ENCODE assay signal across 8 cellular contexts in the genomic region with DNA sequence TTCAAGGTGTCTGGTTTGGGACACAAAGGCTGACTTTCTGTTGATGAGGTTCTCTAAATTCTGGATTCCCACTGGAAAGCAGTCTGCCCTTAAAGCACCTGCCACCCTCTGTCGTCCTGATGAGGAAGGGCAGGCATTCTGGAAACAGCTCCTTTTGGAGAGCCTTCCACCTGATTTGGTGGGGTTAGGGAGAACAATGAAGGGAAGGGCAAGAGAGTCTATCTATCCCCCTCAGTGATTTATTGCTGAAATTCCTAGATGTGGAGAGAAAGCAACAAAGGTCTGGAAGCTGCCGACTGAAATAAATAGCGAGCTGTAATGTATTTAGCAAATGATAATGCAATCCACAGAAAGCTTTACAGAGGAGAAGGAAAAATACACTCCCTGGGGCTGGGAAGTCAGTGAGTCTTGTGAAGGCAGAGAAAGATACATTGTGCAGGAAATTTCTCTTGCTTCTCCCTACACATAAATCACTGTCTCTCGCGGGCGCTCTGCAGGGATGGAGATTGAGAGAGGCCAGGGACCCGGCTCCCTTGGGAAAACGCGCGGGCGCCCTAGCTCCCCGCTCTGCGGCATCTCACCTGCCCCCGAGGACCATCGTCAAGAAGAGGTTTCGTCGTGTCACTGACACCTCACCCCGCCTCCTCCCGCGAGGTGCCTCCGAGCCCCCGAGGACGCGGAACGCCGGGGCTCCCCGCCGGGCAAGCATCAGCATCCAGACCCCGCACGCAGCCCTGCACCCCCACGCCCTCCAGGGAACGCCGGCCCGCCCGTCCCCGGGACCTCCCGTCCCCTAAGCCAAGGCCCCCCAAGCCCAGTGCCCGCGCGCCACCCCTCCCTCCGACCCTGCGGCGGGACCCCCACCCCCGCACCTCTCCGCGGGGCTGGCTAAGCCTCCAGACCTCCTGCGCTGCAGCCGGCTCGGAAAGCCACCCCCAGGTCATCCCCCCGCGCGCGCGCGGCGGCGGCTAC. TPM values are rescaled to one million over a fixed set of nuclear protein-coding genes. Genes with fewer than 3 reads are reported as not detected.
DNase-seq lines count a peak whose midpoint lies in the region; ATAC-seq, FAIRE-seq and TF ChIP-seq lines count a peak whose summit lies in the region.

No MANE protein-coding gene starts in this region.

- peaks cover 0 to 2% of the 10 kb centered on the region in 2 experiments for H4K20me1 ChIP-seq in H1 (replicated peaks in 1 of 2; ENCODE audit: control insufficient read depth in 1 of 2, insufficient read depth in 2 of 2, low read length in 2 of 2)

- CTCF ChIA-PET in H1 (lab: Charles Lee; ENCODE audit: partially characterized antibody), result interaction anchor here (0.5 to 4.1 kb wide), 45 partner anchors 8 to 552 kb away, joined by 3 to 32 read pairs (median 5); partner anchors contain the start of genes PUS3 and VSIG10L2

- peak; percentile 60 for TF ChIP-seq CTCF in AG10803 (conservative IDR thresholded peaks at IDR 0.05; ENCODE audit: low read length)
- TF ChIP-seq CTCF in WERI-Rb-1 (IDR thresholded peaks at IDR 0.05; ENCODE audit: low read depth, low read length), result peak; percentile 70
- peak; percentile 66 to 75 (median 69) for TF ChIP-seq CTCF in H1 (IDR thresholded peaks at IDR 0.05; ENCODE audit: control extremely low read depth in 1 of 3, insufficient read depth in 1 of 3, low read depth in 1 of 3, low read length in 3 of 3)

- no peaks in the 10 kb centered on the region for H3K9me3 Mint-ChIP-seq in stimulated activated naive CD8-positive, alpha-beta T cell treated with anti-CD3 and anti-CD28 coated beads, Interleukin-15, amount 100 ng/mL, for 72 hours

- no peak overlapping the region for H4K5ac ChIP-seq in H1 (ENCODE audit: insufficient read length, low read depth, low read length)

- H2BK20ac ChIP-seq in H1 (ENCODE audit: low read length), result no peak overlapping the region

- no peak for TF ChIP-seq POLR2A in H1 (IDR thresholded peaks at IDR 0.05; ENCODE audit: control extremely low read depth in 1 of 2, low read depth in 2 of 2, low read length in 2 of 2)

- H3K4me1 ChIP-seq in H1 (replicated peaks in 1 of 4; ENCODE audit: control insufficient read depth in 3 of 4, insufficient read depth in 4 of 4, low read length in 3 of 4), result peaks cover 0 to 9% (median 1%) of the 10 kb centered on the region in 4 experiments; a peak in 4 of 7 replicates

- peaks cover 8% of the 10 kb centered on the region for H3K23me2 ChIP-seq in H1 (ENCODE audit: low read depth, low read length)

- no peaks in the 10 kb centered on the region for H3K79me1 ChIP-seq in H1 (ENCODE audit: low read depth, low read length)

- peak overlapping the region; percentile 48 to 94 for H3K27ac Mint-ChIP-seq in stimulated activated naive CD8-positive, alpha-beta T cell treated with anti-CD3 and anti-CD28 coated beads, Interleukin-15, amount 100 ng/mL, for 72 hours

- H3K27ac ChIP-seq in WERI-Rb-1 (peak overlapping the region; percentile 99), H1 (ENCODE audit: low read depth, low read length) (no peak overlapping the region)

- H2AK5ac ChIP-seq in H1 (ENCODE audit: low read depth, low read length), result no peak overlapping the region

- ATAC-seq in GM19328 (IDR thresholded peaks at IDR 0.05; ENCODE audit: unreplicated experiment) (peak; percentile 2), GM21515 (IDR thresholded peaks at IDR 0.05; ENCODE audit: unreplicated experiment) (no peak)
- ATAC-seq in stimulated activated naive CD8-positive, alpha-beta T cell treated with anti-CD3 and anti-CD28 coated beads, Interleukin-15, amount 100 ng/mL, for 72 hours, result peak; percentile 40

- no peak overlapping the region for H2AFZ ChIP-seq in H1 (ENCODE audit: low read length)

- H3K23ac ChIP-seq in H1 (ENCODE audit: insufficient read length), result no peak overlapping the region

- no peak overlapping the region for H2BK12ac ChIP-seq in H1 (ENCODE audit: low read depth, low read length)

- peak; percentile 76 to 85 for TF ChIP-seq RAD21 in H1 (IDR thresholded peaks at IDR 0.05 in 1 of 2, conservative IDR thresholded peaks at IDR 0.05 in 1 of 2; ENCODE audit: low read depth in 2 of 2, low read length in 2 of 2)

- no peak overlapping the region for H3K18ac ChIP-seq in H1 (ENCODE audit: extremely low read depth, low read length)

- no peak overlapping the region for H2BK120ac ChIP-seq in H1 (replicated peaks; ENCODE audit: low read depth, low read length)

- no peak overlapping the region for H3K56ac ChIP-seq in H1 (replicated peaks; ENCODE audit: insufficient read length, low read depth, low read length)

- peaks cover 0 to 20% of the 10 kb centered on the region in 2 experiments; a peak in 2 of 4 replicates for H3K79me2 ChIP-seq in H1 (ENCODE audit: control insufficient read depth in 1 of 2, insufficient read depth in 2 of 2, low read length in 2 of 2)

- H3K9me3 ChIP-seq in WERI-Rb-1 (ENCODE audit: severe bottlenecking) (no peaks in the 10 kb centered on the region), H1 (ENCODE audit: insufficient read depth in 2 of 2, low read depth in 1 of 2, low read length in 1 of 2) (no peaks in the 10 kb centered on the region)

- H3K4ac ChIP-seq in H1 (replicated peaks; ENCODE audit: insufficient read length, low read depth, low read length), result no peak overlapping the region

- no peak overlapping the region for H2BK5ac ChIP-seq in H1 (ENCODE audit: low read depth, low read length)

- no peak overlapping the region for H4K91ac ChIP-seq in H1 (replicated peaks; ENCODE audit: insufficient read length, low read length)

- no peak overlapping the region for H4K8ac ChIP-seq in H1 (ENCODE audit: extremely low read depth, insufficient read depth, low read length)

- H3K4me3 ChIP-seq in AG10803 (ENCODE audit: low read length) (peak overlapping the region; percentile 83), WERI-Rb-1 (ENCODE audit: low read depth, low read length) (peak overlapping the region; percentile 85), H1 (ENCODE audit: extremely low read depth in 1 of 4, insufficient read depth in 2 of 4, low read depth in 3 of 4, low read length in 4 of 4) (peak overlapping the region; percentile 46 to 85 (median 76))

- H3K36me3 ChIP-seq in WERI-Rb-1, result no peaks in the 10 kb centered on the region
- H3K36me3 ChIP-seq in H1 (ENCODE audit: control insufficient read depth in 2 of 4, insufficient read depth in 4 of 4, low read length in 3 of 4), result no peaks in the 10 kb centered on the region

- H3K9ac ChIP-seq in H1 (replicated peaks in 1 of 4; ENCODE audit: extremely low read depth in 1 of 4, low read depth in 3 of 4, low read length in 3 of 4), result peak overlapping the region in 2 of 4 experiments; percentile 24 to 80; a peak in 4 of 7 replicates

- H3K4me2 ChIP-seq in H1 (ENCODE audit: insufficient read depth in 1 of 2, low read depth in 2 of 2, low read length in 2 of 2), result peak overlapping the region; percentile 61 to 93

- TF ChIP-seq EP300 in H1 (IDR thresholded peaks at IDR 0.05; ENCODE audit: borderline replicate concordance in 1 of 2, low read depth in 2 of 2, low read length in 2 of 2), result no peak

- peaks cover 9% of the 10 kb centered on the region for H3K4me1 Mint-ChIP-seq in stimulated activated naive CD8-positive, alpha-beta T cell treated with anti-CD3 and anti-CD28 coated beads, Interleukin-15, amount 100 ng/mL, for 72 hours

- H3K27me3 ChIP-seq in WERI-Rb-1 (ENCODE audit: insufficient read depth, low read depth, severe bottlenecking) (no peaks in the 10 kb centered on the region), H1 (replicated peaks in 1 of 4; ENCODE audit: control insufficient read depth in 3 of 4, extremely low read depth in 1 of 4, insufficient read depth in 3 of 4, low read length in 3 of 4) (no peaks in the 10 kb centered on the region; a peak in 1 of 7 replicates)

- peaks cover 24% of the 10 kb centered on the region for H3K27me3 Mint-ChIP-seq in stimulated activated naive CD8-positive, alpha-beta T cell treated with anti-CD3 and anti-CD28 coated beads, Interleukin-15, amount 100 ng/mL, for 72 hours

- no peak overlapping the region for H2BK15ac ChIP-seq in H1 (ENCODE audit: low read length)

- H3K14ac ChIP-seq in H1 (ENCODE audit: insufficient read length), result no peak overlapping the region

- H3K4me3 Mint-ChIP-seq in stimulated activated naive CD8-positive, alpha-beta T cell treated with anti-CD3 and anti-CD28 coated beads, Interleukin-15, amount 100 ng/mL, for 72 hours, result peak overlapping the region; percentile 82 to 84

- DNase-seq in AG10803 (ENCODE audit: low read depth), result peak; percentile 12
- peak; percentile 56 for DNase-seq in NCI-H1092 (lab: John Stamatoyannopoulos, UW)
- DNase-seq in WERI-Rb-1, result peak; percentile 57
- peak in 1 of 2 experiments; percentile 74 for DNase-seq in H1 (ENCODE audit: low read depth in 1 of 2, low spot score in 2 of 2)
- DNase-seq in mucosa of gallbladder (ENCODE audit: low spot score), result peak; percentile 13
- no peak for DNase-seq in stimulated activated naive CD8-positive, alpha-beta T cell treated with anti-CD3 and anti-CD28 coated beads, Interleukin-15, amount 100 ng/mL, for 72 hours

- peak; percentile 98 for FAIRE-seq in H1 (lab: Jason Lieb, UNC)

- POLR2A ChIA-PET in H1 (lab: Charles Lee; ENCODE audit: partially characterized antibody), result interaction anchor here (0.6 to 1.5 kb wide), 11 partner anchors 11 to 437 kb away, joined by 3 to 8 read pairs (median 3); partner anchors contain the start of gene CHEK1

- 4% methylated on average over 17 of the region's 57 CpGs; no CpG with 5 or more reads in 1 of the 2 experiments for WGBS in H1 (ENCODE audit: extremely low coverage in 1 of 2, insufficient coverage in 1 of 2, insufficient read length in 1 of 2, insufficient replicate concordance in 2 of 2, low coverage in 1 of 2, low lambda C conversion rate in 2 of 2, missing lambda C conversion rate in 1 of 2), 2 experiments

RNA-seq across cellular contexts. Expression of gene CDON, which starts 0.7 kb away (rescaled TPM):
- 32.5 and 32.9 TPM in 2 replicates for total RNA-seq in H1 (2021; fragmentation: NEBNext Ultra II Directional; extraction: Animal tissue kit (Norgen Biotek cat#: 25700))
- polyA plus RNA-seq in H1 (2011; rRNA removed), result 11.0 and 11.5 TPM in 2 replicates
- 9.9 TPM for polyA plus RNA-seq in H1 (2011; cell fraction: cytosol; rRNA removed)
- 17.0 TPM for polyA plus RNA-seq in H1 (2011; cell fraction: nucleus; rRNA removed)
- 8.7 to 16.6 TPM (median 13.3 TPM) in 4 replicates for polyA plus RNA-seq in H1 (2012, experiment 1 of 2)
- 1.1 TPM for polyA plus RNA-seq in H1 (2012, experiment 2 of 2)
- 13.0 TPM for polyA plus RNA-seq in H1 (2013, experiment 1 of 2)
- polyA plus RNA-seq in H1 (2013, experiment 2 of 2), result 14.4 TPM
- 38.4 and 52.2 TPM in 2 replicates for polyA minus RNA-seq in H1 (2011; rRNA and poly(A)+ RNA removed)
- 25.5 TPM for polyA minus RNA-seq in H1 (2011; cell fraction: cytosol; rRNA and poly(A)+ RNA removed)
- polyA minus RNA-seq in H1 (2011; cell fraction: nucleus; rRNA and poly(A)+ RNA removed), result 43.3 TPM
- 25.8 TPM for total RNA-seq in mucosa of gallbladder

Comparison
In these comparisons a context has a peak if more than half of its experiments do, and no peak if none do; other contexts are left out.
1. DNase-seq: peak in AG10803 (single experiment), NCI-H1092 (single experiment), WERI-Rb-1 (single experiment) and mucosa of gallbladder (single experiment); none in stimulated activated naive CD8-positive, alpha-beta T cell treated with anti-CD3 and anti-CD28 coated beads, Interleukin-15, amount 100 ng/mL, for 72 hours (0 of 2).
2. Peak in every context shown above with its lines, with median percentiles within 50 percentile points of each other: H3K4me3 ChIP-seq and CTCF ChIP-seq.